10 cellular contexts compared by ENCODE assay signal in genomic region chr3:195221015-195221853, GRCh38. TPM values are rescaled to one million over a fixed set of nuclear protein-coding genes. Genes with fewer than 3 reads are reported as not detected.
DNase-seq lines count a peak whose midpoint lies in the region; ATAC-seq and TF ChIP-seq lines count a peak whose summit lies in the region.
"Had no signal": no experiment of that assay in that cellular context is flagged by ENCODE, and none has a peak within 500 bp of the region (broad histone marks: within the 10 kb centered on the region; RNA-seq: fewer than 3 reads in every experiment).

No MANE protein-coding gene starts in this region.

- no peak overlapping the region for H3K23ac ChIP-seq in trophoblast cell (ENCODE audit: low read length)

- H3K4me3 ChIP-seq in BE2C (ENCODE audit: low read depth, low read length) (no peak overlapping the region), MG63 (no peak overlapping the region), osteoblast (ENCODE audit: insufficient read depth, low read length) (no peak overlapping the region), trophoblast cell (ENCODE audit: low read depth, low read length) (no peak overlapping the region)
- H3K4me3 ChIP-seq: SJSA1 had no signal

- H3K79me1 ChIP-seq in trophoblast cell (ENCODE audit: low read length) = no peaks in the 10 kb centered on the region

- no peak overlapping the region for H2AK5ac ChIP-seq in trophoblast cell (ENCODE audit: low read length)

- H3K4me2 ChIP-seq in osteoblast (ENCODE audit: insufficient read depth, low read length) (peak overlapping the region; percentile 37), trophoblast cell (ENCODE audit: low read length) (no peak overlapping the region)

- H2BK12ac ChIP-seq in trophoblast cell (ENCODE audit: low read length) = no peak overlapping the region

- H4K12ac ChIP-seq in trophoblast cell (ENCODE audit: low read depth, low read length) = no peak overlapping the region

- DNase-seq in BE2C = peak; percentile 85
- DNase-seq in MG63 = peak; percentile 49
- peak; percentile 66 for DNase-seq in osteoblast (ENCODE audit: insufficient read length, low spot score, missing footprints)
- DNase-seq in NCI-H82 (lab: John Stamatoyannopoulos, UW) = no peak
- DNase-seq in trophoblast cell = no peak
- DNase-seq in cortex of kidney (lab: John Stamatoyannopoulos, UW) = no peak
- no peak for DNase-seq in NCI-H2196 (lab: John Stamatoyannopoulos, UW; ENCODE audit: unreplicated experiment)
- DNase-seq: NCI-H146 had no signal

- no peak overlapping the region for H2BK120ac ChIP-seq in trophoblast cell (ENCODE audit: insufficient read depth, low read length, poor library complexity)

- peak overlapping the region; percentile 51 for H3K27ac ChIP-seq in osteoblast (ENCODE audit: low read depth, low read length)
- H3K27ac ChIP-seq in trophoblast cell (ENCODE audit: low read depth, low read length) = no peak overlapping the region
- H3K27ac ChIP-seq: SJSA1 had no signal

- no peak overlapping the region for H3K18ac ChIP-seq in trophoblast cell (ENCODE audit: low read length)

- H2AFZ ChIP-seq in osteoblast (ENCODE audit: low read length) (peak overlapping the region; percentile 55), trophoblast cell (ENCODE audit: insufficient read depth, low read length, poor library complexity) (no peak overlapping the region)

- no peak overlapping the region for H3K4ac ChIP-seq in trophoblast cell (ENCODE audit: low read depth, low read length)

- no peak overlapping the region for H3K9ac ChIP-seq in trophoblast cell (ENCODE audit: low read length)

- H3K27me3 ChIP-seq in BE2C (no peaks in the 10 kb centered on the region), MG63 (no peaks in the 10 kb centered on the region), osteoblast (ENCODE audit: insufficient read depth, low read length) (no peaks in the 10 kb centered on the region), trophoblast cell (ENCODE audit: insufficient read depth, low read length) (no peaks in the 10 kb centered on the region)
- H3K27me3 ChIP-seq: SJSA1 had no signal

- no peak overlapping the region for H2BK5ac ChIP-seq in trophoblast cell (ENCODE audit: low read depth, low read length, poor library complexity)

- H4K20me1 ChIP-seq in osteoblast (ENCODE audit: insufficient read depth, low read length) = no peaks in the 10 kb centered on the region

- H3K14ac ChIP-seq in trophoblast cell (ENCODE audit: low read length) = no peak overlapping the region

- no peak overlapping the region for H4K8ac ChIP-seq in trophoblast cell (ENCODE audit: low read depth, low read length)

- H3K9me3 ChIP-seq in BE2C (no peaks in the 10 kb centered on the region), MG63 (no peaks in the 10 kb centered on the region), osteoblast (ENCODE audit: low read depth, low read length) (no peaks in the 10 kb centered on the region), trophoblast cell (ENCODE audit: insufficient read depth, low read depth, low read length) (no peaks in the 10 kb centered on the region)
- H3K9me3 ChIP-seq: SJSA1 had no signal

- H3K4me1 ChIP-seq in BE2C (peaks cover 7% of the 10 kb centered on the region), osteoblast (ENCODE audit: insufficient read depth, low read length) (peaks cover 28% of the 10 kb centered on the region), trophoblast cell (ENCODE audit: control insufficient read depth in 1 of 2, insufficient read depth in 2 of 2, low read length in 2 of 2) (peaks cover 0 to 8% of the 10 kb centered on the region in 2 experiments)

- no peak for TF ChIP-seq CTCF in BE2C (IDR thresholded peaks at IDR 0.05; ENCODE audit: low read depth, low read length)
- no peak for TF ChIP-seq CTCF in osteoblast (IDR thresholded peaks at IDR 0.05; ENCODE audit: extremely low read depth, low read depth, low read length)

- H3K79me2 ChIP-seq in osteoblast (ENCODE audit: insufficient read depth, low read length) (peaks cover 7% of the 10 kb centered on the region), trophoblast cell (ENCODE audit: control insufficient read depth, insufficient read depth, low read length, poor library complexity) (no peaks in the 10 kb centered on the region)

- H3K36me3 ChIP-seq in BE2C (no peaks in the 10 kb centered on the region; the same call in 1 of the 2 replicates), MG63 (peaks cover 18% of the 10 kb centered on the region), osteoblast (ENCODE audit: insufficient read depth, low read length) (no peaks in the 10 kb centered on the region), trophoblast cell (ENCODE audit: control insufficient read depth in 1 of 2, insufficient read depth in 2 of 2, low read length in 2 of 2) (no peaks in the 10 kb centered on the region)
- H3K36me3 ChIP-seq: SJSA1 had no signal

- WGBS in trophoblast cell (ENCODE audit: extremely low coverage, insufficient coverage, insufficient read length) = no CpG with 5 or more reads among the region's 9 CpGs

- ATAC-seq in esophagus mucosa = peak; percentile 57

- H4K91ac ChIP-seq in trophoblast cell (ENCODE audit: low read depth, low read length) = no peak overlapping the region

RNA-seq across cellular contexts. Expression of gene XXYLT1, which starts 49.7 kb away (rescaled TPM):
- polyA plus RNA-seq in BE2C (2012; ENCODE audit: insufficient read depth, insufficient read length, low read depth) = 34.2 TPM
- total RNA-seq in MG63 (2014; rRNA removed; shearing (Covaris generic); ENCODE audit: low replicate concordance) = 23.0 and 43.7 TPM in 2 replicates
- total RNA-seq in esophagus mucosa (12.7 TPM), osteoblast (28.2 and 28.9 TPM in 2 replicates)
- 15.3 and 15.4 TPM in 2 replicates for polyA plus RNA-seq in trophoblast cell (2013)

Comparison
In these comparisons a context has a peak if more than half of its experiments do, and no peak if none do; other contexts are left out.
1. DNase-seq: peak in BE2C (single experiment), MG63 (single experiment) and osteoblast (single experiment); none in NCI-H82 (single experiment), trophoblast cell (0 of 2), cortex of kidney (single experiment) and NCI-H2196 (single experiment).